Comparison of ENCODE assay signal across 8 cellular contexts in the genomic region with DNA sequence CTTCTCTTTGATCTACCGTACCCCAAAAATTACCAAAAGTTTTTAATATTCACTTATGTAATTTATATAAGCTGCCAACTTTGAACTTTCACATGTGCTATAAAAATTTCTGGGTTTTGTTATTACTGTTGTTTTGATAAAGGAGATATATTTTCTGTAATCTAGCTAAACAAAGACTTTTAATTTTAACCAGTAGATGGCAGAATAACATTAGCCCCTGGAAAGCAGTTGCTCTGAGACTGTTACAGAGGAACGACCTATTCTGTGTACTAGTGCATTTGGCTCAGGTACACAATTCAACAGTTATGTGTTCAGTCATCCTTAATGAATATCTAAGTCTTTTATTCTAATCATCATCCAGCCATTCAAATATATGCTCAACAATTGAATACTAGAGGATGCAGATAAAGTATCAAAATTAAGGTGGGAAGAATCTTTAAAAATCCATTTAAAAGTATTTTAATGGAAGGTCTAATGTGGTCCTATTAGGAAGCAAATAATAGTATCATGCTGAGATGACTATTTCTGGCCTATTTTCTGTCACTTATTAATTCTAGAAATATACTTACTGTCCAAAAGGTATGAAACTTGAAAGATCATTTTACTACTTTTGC. TPM values are rescaled to one million over a fixed set of nuclear protein-coding genes. Genes with fewer than 3 reads are reported as not detected.
DNase-seq lines count a peak whose midpoint lies in the region; ATAC-seq and TF ChIP-seq lines count a peak whose summit lies in the region.

No MANE protein-coding gene starts in this region.

- peaks cover 47 to 59% of the 10 kb centered on the region in 2 donors for H3K36me3 Mint-ChIP-seq in CD14-positive monocyte

- H3K4me3 ChIP-seq in breast epithelium (no peak overlapping the region), aorta (ENCODE audit: low read length in 2 of 2) (no peak overlapping the region)

- TF ChIP-seq CTCF in CD14-positive monocyte (IDR thresholded peaks at IDR 0.05) (peak; percentile 79), breast epithelium (IDR thresholded peaks at IDR 0.05) (peak in 2 of 3 donors; percentile 39 to 55)

- ATAC-seq in GM18519 (IDR thresholded peaks at IDR 0.05; ENCODE audit: low FRiP score, unreplicated experiment) (peak; percentile 91), HG02973 (IDR thresholded peaks at IDR 0.05; ENCODE audit: unreplicated experiment) (peak; percentile 76), left lobe of liver (peak; percentile 98), aorta (ENCODE audit: low FRiP score) (peak; percentile 79)

- DNase-seq in CD14-positive monocyte (ENCODE audit: low spot score), result no peak
- DNase-seq in NCI-H2227 (lab: John Stamatoyannopoulos, UW; ENCODE audit: unreplicated experiment), result peak; percentile 65
- no peak for DNase-seq in breast epithelium (ENCODE audit: low spot score in 2 of 2)
- DNase-seq in left lobe of liver (ENCODE audit: low spot score), result no peak
- DNase-seq in aorta, result no peak
- no peak for DNase-seq in nucleus accumbens (lab: John Stamatoyannopoulos, UW)

- peaks cover 48% of the 10 kb centered on the region for H3K4me1 Mint-ChIP-seq in CD14-positive monocyte

- H3K36me3 ChIP-seq in breast epithelium (no peaks in the 10 kb centered on the region), aorta (ENCODE audit: control insufficient read depth in 1 of 2, insufficient read depth in 2 of 2, low read length in 1 of 2) (peaks cover 0 to 5% of the 10 kb centered on the region in 2 donors)

- TF ChIP-seq POLR2A in breast epithelium (IDR thresholded peaks at IDR 0.05), result no peak

- no peaks in the 10 kb centered on the region for H3K27me3 ChIP-seq in breast epithelium
- no peaks in the 10 kb centered on the region for H3K27me3 ChIP-seq in aorta (ENCODE audit: control insufficient read depth in 1 of 2, insufficient read depth in 2 of 2, low read length in 1 of 2)

- no peaks in the 10 kb centered on the region for H3K9me3 ChIP-seq in breast epithelium
- H3K9me3 ChIP-seq in aorta (ENCODE audit: control insufficient read depth, low read length), result no peaks in the 10 kb centered on the region

- intact Hi-C loops in CD14-positive monocyte (cut with micrococcal nuclease) (loop anchor here in 1 of 2 donors (10.0 kb wide), 3 partner anchors 68 to 128 kb away; no protein-coding TSS in a partner anchor), breast epithelium (cut with DNase I; ENCODE audit: low total_unique reads) (loop anchor here (5.0 kb wide), 1 partner anchor 71 kb away; no protein-coding TSS in a partner anchor), aorta (cut with DNase I) (loop anchor here in 1 of 2 donors (10.0 kb wide), 1 partner anchor 712 kb away; no protein-coding TSS in a partner anchor)

- WGBS in aorta, 2 donors, result 24 to 36% methylated on average over 2 of the region's 2 CpGs

- H3K27ac Mint-ChIP-seq in CD14-positive monocyte, result no peak overlapping the region

- H3K9me3 Mint-ChIP-seq in CD14-positive monocyte, result peaks cover 0 to 3% (median 0%) of the 10 kb centered on the region in 7 donors

- H3K27ac ChIP-seq in breast epithelium (no peak overlapping the region), aorta (ENCODE audit: low read depth in 1 of 2, low read length in 2 of 2) (no peak overlapping the region)

- H3K4me1 ChIP-seq in breast epithelium (peaks cover 3 to 5% of the 10 kb centered on the region in 2 donors), aorta (ENCODE audit: control insufficient read depth in 1 of 2, insufficient read depth in 2 of 2, low read length in 2 of 2) (peaks cover 0 to 2% of the 10 kb centered on the region in 2 donors)

- H3K27me3 Mint-ChIP-seq in CD14-positive monocyte (ENCODE audit: low read depth in 3 of 3), result no peaks in the 10 kb centered on the region

- no peak overlapping the region for H3K4me3 Mint-ChIP-seq in CD14-positive monocyte

RNA-seq across cellular contexts. Expression of a gene that starts 8.6 kb away (rescaled TPM):
- polyA plus RNA-seq in CD14-positive monocyte (1 to 10 TPM; 7.7 to 9.0 TPM), aorta (1 to 10 TPM; 7.3 to 9.6 TPM)
- total RNA-seq in breast epithelium (10 to 100 TPM; 18.4 to 34.7 (median 25.9) TPM), left lobe of liver (6.2 TPM), aorta (10 to 100 TPM; 23.3 to 24.1 TPM)

RNA-seq across cellular contexts. Expression of a gene that starts 21.5 kb away (rescaled TPM):
- polyA plus RNA-seq in CD14-positive monocyte (not detected), aorta (under 1 TPM in 1 of 2 donors, not detected in 1; 0.20 TPM)
- total RNA-seq in breast epithelium (under 1 TPM in 1 of 3 donors, not detected in 2; 0.32 TPM), left lobe of liver (not detected), aorta (under 1 TPM; 0.39 to 0.84 TPM)

RNA-seq across cellular contexts. Expression of a gene that starts 24.1 kb away (rescaled TPM):
- polyA plus RNA-seq in CD14-positive monocyte, result not detected
- not detected for total RNA-seq in breast epithelium
- total RNA-seq in left lobe of liver, result not detected
- not detected for total RNA-seq in aorta
- not detected for polyA plus RNA-seq in aorta

RNA-seq across cellular contexts. Expression of a gene that starts 41.2 kb away (rescaled TPM):
- polyA plus RNA-seq in CD14-positive monocyte (not detected), aorta (not detected)
- total RNA-seq in breast epithelium (not detected), left lobe of liver (not detected), aorta (not detected)

RNA-seq across cellular contexts. Expression of a gene that starts 58.6 kb away (rescaled TPM):
- not detected for polyA plus RNA-seq in CD14-positive monocyte
- total RNA-seq in breast epithelium, result not detected
- total RNA-seq in left lobe of liver, result not detected
- total RNA-seq in aorta, result not detected
- not detected for polyA plus RNA-seq in aorta
